1 cellular context compared by ENCODE assay signal in genomic region chr12:109998904-109999648, GRCh38.
TF ChIP-seq lines count a peak whose summit lies in the region.

ANKRD13A (plus strand) TSS chr12:109999430; CDS start chr12:109999689, 259 bp downstream.

TF ChIP-seq in H1, 55 proteins besides CTCF, POLR2A, EP300 and RAD21:
- TF ChIP-seq HDAC2 (IDR thresholded peaks at IDR 0.05; ENCODE audit: borderline replicate concordance in 1 of 2, low read depth in 2 of 2, low read length in 2 of 2) = peak; percentile 15 to 72; a peak in 2 of 4 replicates
- peak; percentile 63 to 82; a peak in 2 of 4 replicates for TF ChIP-seq SIN3A (conservative IDR thresholded peaks at IDR 0.05 in 1 of 2, IDR thresholded peaks at IDR 0.05 in 1 of 2; ENCODE audit: low read depth in 1 of 2, low read length in 2 of 2)
- peak; percentile 32; the same call in 1 of the 2 replicates for TF ChIP-seq USF2 (IDR thresholded peaks at IDR 0.05; ENCODE audit: low read length)
- TF ChIP-seq CREB1 (IDR thresholded peaks at IDR 0.05) = peak; percentile 65
- 0 out of 2 replicates have a peak, but pooled peaks have one; percentile 41 for TF ChIP-seq SRF (IDR thresholded peaks at IDR 0.05; ENCODE audit: low read depth, low read length)
- TF ChIP-seq TBP (IDR thresholded peaks at IDR 0.05; ENCODE audit: low read depth, low read length) = peak; percentile 60
- peak; percentile 48; the same call in 1 of the 2 replicates for TF ChIP-seq PHF8 (conservative IDR thresholded peaks at IDR 0.05; ENCODE audit: low read depth, low read length)
- peak; percentile 99 for TF ChIP-seq CHD1 (IDR thresholded peaks at IDR 0.05; ENCODE audit: low read depth, low read length)
- no peak for TF ChIP-seq KDM5A (IDR thresholded peaks at IDR 0.05; ENCODE audit: low read length)
- TF ChIP-seq JUND (IDR thresholded peaks at IDR 0.05; ENCODE audit: low read length) = peak; percentile 99
- TF ChIP-seq MAX (IDR thresholded peaks at IDR 0.05) = peak; percentile 89
- TF ChIP-seq POU5F1 (IDR thresholded peaks at IDR 0.05; ENCODE audit: low read depth, low read length) = no peak
- no peak for TF ChIP-seq RFX5 (IDR thresholded peaks at IDR 0.05; ENCODE audit: borderline replicate concordance, low read depth, low read length)
- TF ChIP-seq SIX5 (IDR thresholded peaks at IDR 0.05; ENCODE audit: low read depth, low read length) = peak; percentile 80
- TF ChIP-seq SP4 (IDR thresholded peaks at IDR 0.05; ENCODE audit: low read length) = no peak
- no peak for TF ChIP-seq RNF2 (IDR thresholded peaks at IDR 0.05; ENCODE audit: borderline replicate concordance, low read depth, low read length, missing control alignments, poor library complexity, severe bottlenecking)
- TF ChIP-seq YY1 (IDR thresholded peaks at IDR 0.05; ENCODE audit: low read depth, low read length) = peak; percentile 99
- peak; percentile 79 for TF ChIP-seq SP1 (IDR thresholded peaks at IDR 0.05; ENCODE audit: low read depth, low read length)
- peak; percentile 78 for TF ChIP-seq ASH2L (IDR thresholded peaks at IDR 0.05; ENCODE audit: low read length)
- peak; percentile 86 for TF ChIP-seq E2F6 (IDR thresholded peaks at IDR 0.05)
- TF ChIP-seq EGR1 (IDR thresholded peaks at IDR 0.05; ENCODE audit: borderline replicate concordance, low read depth, low read length) = peak; percentile 60; the same call in 1 of the 2 replicates
- TF ChIP-seq CHD2 (IDR thresholded peaks at IDR 0.05; ENCODE audit: low read length) = 0 out of 2 replicates have a peak, but pooled peaks have one; percentile 44
- TF ChIP-seq RBBP5 (IDR thresholded peaks at IDR 0.05; ENCODE audit: borderline replicate concordance, low read depth, low read length) = peak; percentile 77; the same call in 1 of the 2 replicates
- TF ChIP-seq CBX5 (IDR thresholded peaks at IDR 0.05; ENCODE audit: low read depth, low read length) = no peak
- peak; percentile 57 for TF ChIP-seq KDM4A (IDR thresholded peaks at IDR 0.05; ENCODE audit: low read depth, low read length, severe bottlenecking)
- no peak for TF ChIP-seq RXRA (IDR thresholded peaks at IDR 0.05; ENCODE audit: insufficient read depth, low read depth, low read length)
- TF ChIP-seq TAF1 (IDR thresholded peaks at IDR 0.05; ENCODE audit: low read depth, low read length) = peak; percentile 79; the same call in 1 of the 2 replicates
